8 cellular contexts compared by ENCODE assay signal in genomic region chr22:24259459-24259858, GRCh38. TPM values are rescaled to one million over a fixed set of nuclear protein-coding genes. Genes with fewer than 3 reads are reported as not detected.
DNase-seq lines count a peak whose midpoint lies in the region; ATAC-seq, FAIRE-seq and TF ChIP-seq lines count a peak whose summit lies in the region.
"Not testable (repeated sequence)": the region's sequence is repeated elsewhere in the genome, so short reads cannot be mapped to it uniquely, and the experiment has no call there.

No MANE protein-coding gene starts in this region.

- TF ChIP-seq CTCF in GM06990 (IDR thresholded peaks at IDR 0.05; ENCODE audit: insufficient read depth, low read length, poor library complexity, severe bottlenecking) (peak; percentile 51), chondrocyte (IDR thresholded peaks at IDR 0.05) (peak; percentile 79), keratinocyte (optimal IDR thresholded peaks at IDR 0.05 in 1 of 3, IDR thresholded peaks at IDR 0.05 in 1 of 3, conservative IDR thresholded peaks at IDR 0.05 in 1 of 3; ENCODE audit: extremely low read depth in 1 of 3, insufficient read depth in 2 of 3, low read length in 3 of 3) (peak in 2 of 3 experiments; percentile 19 to 22), gastrocnemius medialis (IDR thresholded peaks at IDR 0.05 in 4 of 5, conservative IDR thresholded peaks at IDR 0.05 in 1 of 5) (peak in 2 of 5 experiments; percentile 24 to 62), tibial artery (IDR thresholded peaks at IDR 0.05) (peak; percentile 47 to 60)

- H2AFZ ChIP-seq in keratinocyte (ENCODE audit: control insufficient read depth, low read length) = not testable (repeated sequence)

- H3K4me1 ChIP-seq in keratinocyte (ENCODE audit: control insufficient read depth, extremely low read depth, insufficient read depth, low read length); gastrocnemius medialis; tibial artery: not testable (repeated sequence)

- H3K9ac ChIP-seq in keratinocyte (ENCODE audit: control insufficient read depth, extremely low read depth, insufficient read depth, low read length) = not testable (repeated sequence)

- H3K4me3 ChIP-seq in GM06990 (replicated peaks; ENCODE audit: low read depth, low read length); keratinocyte (ENCODE audit: control insufficient read depth in 2 of 3, extremely low read depth in 1 of 3, insufficient read depth in 2 of 3, low read depth in 1 of 3, low read length in 3 of 3); gastrocnemius medialis; tibial artery: not testable (repeated sequence)

- H3K27me3 Mint-ChIP-seq in chondrocyte (ENCODE audit: low read depth) = not testable (repeated sequence)

- in situ Hi-C loops in gastrocnemius medialis (cut with MboI; ENCODE audit: low sequenced_read_pairs in 4 of 4) = not testable (repeated sequence)

- not testable (repeated sequence) for H3K27me3 ChIP-seq in GM06990 (replicated peaks; ENCODE audit: control insufficient read depth, insufficient read depth, low read length); keratinocyte (ENCODE audit: control insufficient read depth, extremely low read depth, insufficient read depth, low read length); gastrocnemius medialis; tibial artery

- not testable (repeated sequence) for H3K4me1 Mint-ChIP-seq in chondrocyte (ENCODE audit: low read depth)

- H3K36me3 Mint-ChIP-seq in chondrocyte (ENCODE audit: low read depth) = not testable (repeated sequence)

- not testable (repeated sequence) for FAIRE-seq in keratinocyte (lab: Jason Lieb, UNC)

- dilution Hi-C loops in keratinocyte (cut with MboI; ENCODE audit: extremely low pct_ligation_motif_present, low sequenced_read_pairs) = not testable (repeated sequence)

- not testable (repeated sequence) for H3K9me3 ChIP-seq in keratinocyte (ENCODE audit: control insufficient read depth, low read depth, low read length); gastrocnemius medialis; tibial artery

- intact Hi-C loops in gastrocnemius medialis (cut with DNase I; ENCODE audit: low total_unique reads); tibial artery (cut with DNase I; ENCODE audit: low total_unique reads): not testable (repeated sequence)

- DNase-seq in GM06990 (ENCODE audit: extremely low read depth, insufficient read length) (peak; percentile 57), NCI-H1105 (lab: John Stamatoyannopoulos, UW) (peak; percentile 15), SHP77 (lab: John Stamatoyannopoulos, UW) (peak; percentile 24 to 64), gastrocnemius medialis (peak; percentile 53 to 57), tibial artery (peak; percentile 84 to 86)
- peak in 2 of 3 experiments; percentile 30 to 40 for DNase-seq in activated CD8-positive, alpha-beta memory T cell treated with anti-CD3 and anti-CD28 coated beads for 48 hours (ENCODE audit: low read depth in 2 of 3, low spot score in 2 of 3)
- DNase-seq in chondrocyte (ENCODE audit: low spot score); keratinocyte (ENCODE audit: low read depth, low spot score): not testable (repeated sequence)

- H3K27ac Mint-ChIP-seq in chondrocyte (ENCODE audit: unreplicated experiment) = peak overlapping the region; percentile 22

- not testable (repeated sequence) for H3K9me3 Mint-ChIP-seq in chondrocyte (ENCODE audit: low read depth)

- not testable (repeated sequence) for H3K4me2 ChIP-seq in keratinocyte (ENCODE audit: control insufficient read depth, extremely low read depth, insufficient read depth, low read depth, low read length)

- H3K4me3 Mint-ChIP-seq in chondrocyte (ENCODE audit: unreplicated experiment) = not testable (repeated sequence)

- not testable (repeated sequence) for H4K20me1 ChIP-seq in keratinocyte (ENCODE audit: control insufficient read depth, extremely low read depth, insufficient read depth, low read length)

- TF ChIP-seq POLR2A in gastrocnemius medialis (IDR thresholded peaks at IDR 0.05) = not testable (repeated sequence)

- H3K79me2 ChIP-seq in keratinocyte (ENCODE audit: control insufficient read depth, insufficient read depth, low read length) = not testable (repeated sequence)

- H3K9me1 ChIP-seq in keratinocyte (ENCODE audit: control insufficient read depth, extremely low read depth, insufficient read depth, low read length) = not testable (repeated sequence)

- not testable (repeated sequence) for H3K36me3 ChIP-seq in GM06990 (ENCODE audit: control insufficient read depth, insufficient read depth, low read length); keratinocyte (ENCODE audit: control insufficient read depth in 2 of 2, extremely low read depth in 1 of 2, insufficient read depth in 2 of 2, low read length in 2 of 2); gastrocnemius medialis; tibial artery

- ATAC-seq in gastrocnemius medialis = not testable (repeated sequence)

- not testable (repeated sequence) for H3K27ac ChIP-seq in keratinocyte (ENCODE audit: control insufficient read depth, insufficient read depth, low read length); gastrocnemius medialis
- peak overlapping the region in 1 of 2 donors; percentile 59 for H3K27ac ChIP-seq in tibial artery

RNA-seq across cellular contexts. Expression of gene SPECC1L, which starts 11.2 kb away (rescaled TPM):
- 78.7 to 92.6 TPM (median 91.3 TPM) in 3 replicates for total RNA-seq in chondrocyte
- 14.5 to 19.3 TPM (median 19.3 TPM) in 3 replicates for polyA plus RNA-seq in keratinocyte
- polyA plus RNA-seq in keratinocyte (2011; ENCODE audit: low read depth) = 17.4 TPM
- polyA plus RNA-seq in keratinocyte (2011; cell fraction: cytosol; rRNA removed) = 12.3 and 14.7 TPM in 2 replicates
- 20.9 and 22.4 TPM in 2 replicates for polyA plus RNA-seq in keratinocyte (2011; cell fraction: nucleus; rRNA removed)
- polyA plus RNA-seq in keratinocyte (2012; ENCODE audit: low replicate concordance) = 7.7 and 16.9 TPM in 2 replicates
- 18.6 to 27.7 TPM (median 19.5 TPM) in 3 replicates for polyA minus RNA-seq in keratinocyte
- polyA minus RNA-seq in keratinocyte (2011; cell fraction: cytosol; rRNA and poly(A)+ RNA removed) = 11.9 TPM
- 22.1 and 38.0 TPM in 2 replicates for polyA minus RNA-seq in keratinocyte (2011; cell fraction: nucleus; rRNA and poly(A)+ RNA removed)
- total RNA-seq in gastrocnemius medialis = 10 to 100 TPM; 16.2 to 19.9 (median 18.7) TPM

RNA-seq across cellular contexts. Expression of gene GGT5, which starts 14.6 kb away (rescaled TPM):
- total RNA-seq in chondrocyte (30.7 to 47.2 TPM (median 37.5 TPM) in 3 replicates), gastrocnemius medialis (10 to 100 TPM in 3 of 4 donors, 1 to 10 TPM in 1; 8.8 to 29.9 (median 22.8) TPM)
- polyA plus RNA-seq in keratinocyte = not detected in 3 replicates
- polyA plus RNA-seq in keratinocyte (2011; ENCODE audit: low read depth) = not detected
- polyA plus RNA-seq in keratinocyte (2011; cell fraction: cytosol; rRNA removed) = not detected in 2 replicates
- polyA plus RNA-seq in keratinocyte (2011; cell fraction: nucleus; rRNA removed) = not detected in 2 replicates
- not detected in 2 replicates for polyA plus RNA-seq in keratinocyte (2012; ENCODE audit: low replicate concordance)
- not detected in 3 replicates for polyA minus RNA-seq in keratinocyte
- not detected for polyA minus RNA-seq in keratinocyte (2011; cell fraction: cytosol; rRNA and poly(A)+ RNA removed)
- not detected in 2 replicates for polyA minus RNA-seq in keratinocyte (2011; cell fraction: nucleus; rRNA and poly(A)+ RNA removed)
